22 cellular contexts compared by ENCODE assay signal in genomic region chr12:109811624-109811995, GRCh38. TPM values are rescaled to one million over a fixed set of nuclear protein-coding genes. Genes with fewer than 3 reads are reported as not detected.
DNase-seq lines count a peak whose midpoint lies in the region; ATAC-seq, FAIRE-seq and TF ChIP-seq lines count a peak whose summit lies in the region.
"Had no signal": no experiment of that assay in that cellular context is flagged by ENCODE, and none has a peak within 500 bp of the region (broad histone marks: within the 10 kb centered on the region; RNA-seq: fewer than 3 reads in every experiment).

No MANE protein-coding gene starts in this region.

- ATAC-seq in A549 = peak; percentile 66 to 84; a peak in 4 of 6 replicates
- ATAC-seq in HCT116 = peak; percentile 58; the same call in 1 of the 2 replicates
- ATAC-seq in WTC11 = peak; percentile 38; the same call in 1 of the 2 replicates
- ATAC-seq in GM18498 (IDR thresholded peaks at IDR 0.05; ENCODE audit: unreplicated experiment) = no peak
- ATAC-seq: activated CD8-positive, alpha-beta memory T cell treated with anti-CD3 and anti-CD28 coated beads, Interleukin-2, amount 10 ng/mL, durations not matched to agents 7 days and 5 days; activated T-helper 17 cell treated with anti-CD3 and anti-CD28 coated beads, Interleukin-2, amount 50 U/mL, for 72 hours; effector memory CD8-positive, alpha-beta T cell; sciatic nerve; stimulated activated effector memory CD8-positive, alpha-beta T cell treated with anti-CD3 and anti-CD28 coated beads, Interleukin-12 subunit alpha, Interleukin-12 subunit beta, amount 100 ng/mL, for 72 hours had no signal

- CTCF ChIA-PET in A549 (lab: Yijun Ruan, JAX) (interaction anchor here (0.7 to 3.8 kb wide), 8 partner anchors 13 to 214 kb away, joined by 3 to 30 read pairs (median 4); partner anchors contain the start of gene TRPV4), HCT116 (lab: Charles Lee) (no interaction called here), WTC11 (lab: Charles Lee) (interaction anchor here (1.1 to 1.7 kb wide), 2 partner anchors 34 kb away, joined by 6 to 8 read pairs; no protein-coding TSS in a partner anchor)

- FAIRE-seq in A549 (lab: Jason Lieb, UNC) (no peak), GM12891 (lab: Jason Lieb, UNC) (no peak)

- POLR2A ChIA-PET in A549 (lab: Yijun Ruan, JAX) = no interaction called here
- POLR2A ChIA-PET in HCT116 (lab: Charles Lee) = no interaction called here
- POLR2A ChIA-PET in WTC11 (lab: Charles Lee) = no interaction called here

- no peak for TF ChIP-seq RAD21 in A549 (conservative IDR thresholded peaks at IDR 0.05 in 1 of 2, IDR thresholded peaks at IDR 0.05 in 1 of 2)
- TF ChIP-seq RAD21 in HCT116 (IDR thresholded peaks at IDR 0.05; ENCODE audit: low read depth) = no peak

- DNase-seq in A549 (ENCODE audit: low read depth in 1 of 2, low spot score in 1 of 2) (peak in 1 of 2 experiments; percentile 67), HCT116 (ENCODE audit: low read depth, low spot score) (no peak), WTC11 (ENCODE audit: low spot score) (no peak), kidney epithelial cell (ENCODE audit: low read depth) (no peak), COR-L47 (lab: John Stamatoyannopoulos, UW) (no peak), BE2C (no peak), GM12891 (ENCODE audit: insufficient read length, low spot score) (no peak)
- DNase-seq: activated CD4-positive, alpha-beta T cell treated with anti-CD3 and anti-CD28 coated beads, Interleukin-2, amount 10 ng/mL, durations not matched to agents 24 days and 14 days; activated CD8-positive, alpha-beta memory T cell treated with anti-CD3 and anti-CD28 coated beads, Interleukin-2, amount 10 ng/mL, durations not matched to agents 7 days and 5 days; activated naive CD8-positive, alpha-beta T cell treated with anti-CD3 and anti-CD28 coated beads, Interleukin-2, amount 10 ng/mL, durations not matched to agents 7 days and 5 days; effector memory CD8-positive, alpha-beta T cell; GDM1; islet precursor cell; NCI-H1092; NCI-H2107; NCI-H510A; ovary had no signal

- intact Hi-C loops in HCT116 (cut with micrococcal nuclease) = no loop called here

- 37% methylated on average over 5 of the region's 5 CpGs for WGBS in A549 (ENCODE audit: missing lambda C conversion rate)

- no peaks in the 10 kb centered on the region for H3K9me3 Mint-ChIP-seq in WTC11
- H3K9me3 Mint-ChIP-seq: activated CD4-positive, alpha-beta T cell treated with anti-CD3 and anti-CD28 coated beads, Interleukin-2, amount 10 ng/mL, durations not matched to agents 24 days and 14 days; activated naive CD8-positive, alpha-beta T cell treated with anti-CD3 and anti-CD28 coated beads, Interleukin-2, amount 10 ng/mL, durations not matched to agents 7 days and 5 days; activated T-helper 17 cell treated with anti-CD3 and anti-CD28 coated beads, Interleukin-2, amount 50 U/mL, for 72 hours; effector memory CD8-positive, alpha-beta T cell; stimulated activated effector memory CD8-positive, alpha-beta T cell treated with anti-CD3 and anti-CD28 coated beads, Interleukin-12 subunit alpha, Interleukin-12 subunit beta, amount 100 ng/mL, for 72 hours had no signal

- H3K9me3 ChIP-seq in A549 = no peaks in the 10 kb centered on the region
- H3K9me3 ChIP-seq in HCT116 (ENCODE audit: control insufficient read depth in 1 of 2, insufficient read depth in 1 of 2, low read depth in 1 of 2, low read length in 2 of 2) = no peaks in the 10 kb centered on the region; a peak in 1 of 4 replicates
- H3K9me3 ChIP-seq in BE2C = no peaks in the 10 kb centered on the region
- H3K9me3 ChIP-seq: ovary had no signal

- no peak overlapping the region for H3K4me3 ChIP-seq in A549
- H3K4me3 ChIP-seq in HCT116 (replicated peaks in 1 of 2; ENCODE audit: low read depth in 1 of 2, low read length in 2 of 2) = no peak overlapping the region
- no peak overlapping the region for H3K4me3 ChIP-seq in kidney epithelial cell (ENCODE audit: low read depth, low read length)
- no peak overlapping the region for H3K4me3 ChIP-seq in BE2C (ENCODE audit: low read depth, low read length)
- H3K4me3 ChIP-seq: ovary had no signal

- RAD21 ChIA-PET in HCT116 (lab: Charles Lee; ENCODE audit: low non-redundant PET in 1 of 2, low total read pairs in 2 of 2, uncharacterized antibody in 2 of 2, unreplicated experiment in 2 of 2) = no interaction called here

- TF ChIP-seq CTCF in A549 (IDR thresholded peaks at IDR 0.05) = no peak
- TF ChIP-seq CTCF in HCT116 (IDR thresholded peaks at IDR 0.05 in 2 of 3, conservative IDR thresholded peaks at IDR 0.05 in 1 of 3; ENCODE audit: borderline replicate concordance in 1 of 3, insufficient read depth in 1 of 3, low read depth in 2 of 3, low read length in 2 of 3) = 0 out of 6 replicates have a peak, but pooled peaks of 2 of the 3 experiments have one; percentile 7 to 17
- TF ChIP-seq CTCF in WTC11 (IDR thresholded peaks at IDR 0.05) = no peak
- peak; percentile 3 for TF ChIP-seq CTCF in kidney epithelial cell (IDR thresholded peaks at IDR 0.05; ENCODE audit: insufficient read depth, low read length, poor library complexity, severe bottlenecking)
- TF ChIP-seq CTCF in BE2C (IDR thresholded peaks at IDR 0.05; ENCODE audit: low read depth, low read length) = no peak

- no peaks in the 10 kb centered on the region for H3K4me1 Mint-ChIP-seq in WTC11
- H3K4me1 Mint-ChIP-seq: activated CD4-positive, alpha-beta T cell treated with anti-CD3 and anti-CD28 coated beads, Interleukin-2, amount 10 ng/mL, durations not matched to agents 24 days and 14 days; activated CD8-positive, alpha-beta memory T cell treated with anti-CD3 and anti-CD28 coated beads, Interleukin-2, amount 10 ng/mL, durations not matched to agents 7 days and 5 days; activated naive CD8-positive, alpha-beta T cell treated with anti-CD3 and anti-CD28 coated beads, Interleukin-2, amount 10 ng/mL, durations not matched to agents 7 days and 5 days; activated T-helper 17 cell treated with anti-CD3 and anti-CD28 coated beads, Interleukin-2, amount 50 U/mL, for 72 hours; stimulated activated effector memory CD8-positive, alpha-beta T cell treated with anti-CD3 and anti-CD28 coated beads, Interleukin-12 subunit alpha, Interleukin-12 subunit beta, amount 100 ng/mL, for 72 hours had no signal

- H3K27ac ChIP-seq in A549 (no peak overlapping the region), HCT116 (ENCODE audit: low read depth, low read length) (no peak overlapping the region)
- H3K27ac ChIP-seq: C4-2B, ovary had no signal

- H3K27me3 ChIP-seq in HCT116 (ENCODE audit: insufficient read depth, low read length) (no peaks in the 10 kb centered on the region), kidney epithelial cell (ENCODE audit: control insufficient read depth, insufficient read depth, low read length) (no peaks in the 10 kb centered on the region), BE2C (no peaks in the 10 kb centered on the region)
- H3K27me3 ChIP-seq: ovary had no signal

- H3K4me1 ChIP-seq in A549 (peaks cover 3% of the 10 kb centered on the region; the same call in 1 of the 3 replicates), HCT116 (ENCODE audit: control insufficient read depth in 1 of 2, insufficient read depth in 2 of 2, low read length in 2 of 2) (no peaks in the 10 kb centered on the region), BE2C (no peaks in the 10 kb centered on the region)

- no peaks in the 10 kb centered on the region for H3K79me2 ChIP-seq in HCT116 (ENCODE audit: insufficient read depth, low read length)

- H3K9me2 ChIP-seq in HCT116 (ENCODE audit: insufficient read depth) = no peaks in the 10 kb centered on the region

- no peaks in the 10 kb centered on the region for H4K20me1 ChIP-seq in HCT116 (ENCODE audit: insufficient read depth)

- no peak overlapping the region for H3K4me3 Mint-ChIP-seq in WTC11
- H3K4me3 Mint-ChIP-seq: activated CD4-positive, alpha-beta T cell treated with anti-CD3 and anti-CD28 coated beads, Interleukin-2, amount 10 ng/mL, durations not matched to agents 24 days and 14 days; activated CD8-positive, alpha-beta memory T cell treated with anti-CD3 and anti-CD28 coated beads, Interleukin-2, amount 10 ng/mL, durations not matched to agents 7 days and 5 days; activated naive CD8-positive, alpha-beta T cell treated with anti-CD3 and anti-CD28 coated beads, Interleukin-2, amount 10 ng/mL, durations not matched to agents 7 days and 5 days; activated T-helper 17 cell treated with anti-CD3 and anti-CD28 coated beads, Interleukin-2, amount 50 U/mL, for 72 hours; effector memory CD8-positive, alpha-beta T cell; stimulated activated effector memory CD8-positive, alpha-beta T cell treated with anti-CD3 and anti-CD28 coated beads, Interleukin-12 subunit alpha, Interleukin-12 subunit beta, amount 100 ng/mL, for 72 hours had no signal

- no peaks in the 10 kb centered on the region for H3K36me3 Mint-ChIP-seq in WTC11
- H3K36me3 Mint-ChIP-seq: activated CD8-positive, alpha-beta memory T cell treated with anti-CD3 and anti-CD28 coated beads, Interleukin-2, amount 10 ng/mL, durations not matched to agents 7 days and 5 days; activated naive CD8-positive, alpha-beta T cell treated with anti-CD3 and anti-CD28 coated beads, Interleukin-2, amount 10 ng/mL, durations not matched to agents 7 days and 5 days; stimulated activated effector memory CD8-positive, alpha-beta T cell treated with anti-CD3 and anti-CD28 coated beads, Interleukin-12 subunit alpha, Interleukin-12 subunit beta, amount 100 ng/mL, for 72 hours had no signal

- TF ChIP-seq POLR2A in A549 (IDR thresholded peaks at IDR 0.05; ENCODE audit: low read length) (no peak), HCT116 (IDR thresholded peaks at IDR 0.05; ENCODE audit: borderline replicate concordance, extremely low read depth, insufficient read depth, insufficient read length) (no peak), GM12891 (IDR thresholded peaks at IDR 0.05; ENCODE audit: low read depth, low read length) (no peak)

- H3K36me3 ChIP-seq in HCT116 (ENCODE audit: control insufficient read depth in 1 of 2, insufficient read depth in 2 of 2, low read length in 2 of 2) (no peaks in the 10 kb centered on the region), kidney epithelial cell (ENCODE audit: control insufficient read depth, insufficient read depth, low read length) (no peaks in the 10 kb centered on the region), BE2C (no peaks in the 10 kb centered on the region)
- H3K36me3 ChIP-seq: ovary had no signal

- BruUV-seq in HCT116 (replicated peaks; lab: Mats Ljungman, UMichigan) = no TSS peak

- H3K4me2 ChIP-seq in A549 = no peak overlapping the region
- H3K4me2 ChIP-seq in HCT116 (ENCODE audit: low read length) = no peak overlapping the region

- H3K27me3 Mint-ChIP-seq in WTC11 (ENCODE audit: low read depth) = no peaks in the 10 kb centered on the region
- H3K27me3 Mint-ChIP-seq: activated CD4-positive, alpha-beta T cell treated with anti-CD3 and anti-CD28 coated beads, Interleukin-2, amount 10 ng/mL, durations not matched to agents 24 days and 14 days; activated CD8-positive, alpha-beta memory T cell treated with anti-CD3 and anti-CD28 coated beads, Interleukin-2, amount 10 ng/mL, durations not matched to agents 7 days and 5 days; activated T-helper 17 cell treated with anti-CD3 and anti-CD28 coated beads, Interleukin-2, amount 50 U/mL, for 72 hours; effector memory CD8-positive, alpha-beta T cell had no signal

- no peak overlapping the region for H3K27ac Mint-ChIP-seq in WTC11
- H3K27ac Mint-ChIP-seq: activated CD4-positive, alpha-beta T cell treated with anti-CD3 and anti-CD28 coated beads, Interleukin-2, amount 10 ng/mL, durations not matched to agents 24 days and 14 days; activated CD8-positive, alpha-beta memory T cell treated with anti-CD3 and anti-CD28 coated beads, Interleukin-2, amount 10 ng/mL, durations not matched to agents 7 days and 5 days; activated naive CD8-positive, alpha-beta T cell treated with anti-CD3 and anti-CD28 coated beads, Interleukin-2, amount 10 ng/mL, durations not matched to agents 7 days and 5 days; activated T-helper 17 cell treated with anti-CD3 and anti-CD28 coated beads, Interleukin-2, amount 50 U/mL, for 72 hours; effector memory CD8-positive, alpha-beta T cell; stimulated activated effector memory CD8-positive, alpha-beta T cell treated with anti-CD3 and anti-CD28 coated beads, Interleukin-12 subunit alpha, Interleukin-12 subunit beta, amount 100 ng/mL, for 72 hours had no signal

- H2AFZ ChIP-seq in HCT116 (ENCODE audit: low read depth, low read length, poor library complexity, severe bottlenecking) = no peak overlapping the region

- no peak overlapping the region for H3K9ac ChIP-seq in HCT116 (ENCODE audit: low read length)

- TF ChIP-seq EP300 in A549 (IDR thresholded peaks at IDR 0.05) = no peak

RNA-seq across cellular contexts. Expression of gene TRPV4, which starts 21.6 kb away (rescaled TPM):
- polyA plus RNA-seq in A549 (2011; rRNA removed) (0.37 and 0.52 TPM in 2 replicates), A549 (2017; fragmentation: RNase III; extraction: RNeasy Plus Mini Kit Qiagen cat#74134 plus additional on column Dnase treatment) (0.05 to 0.15 TPM (median 0.09 TPM) in 3 replicates)
- polyA plus RNA-seq in A549 (2012; cell fraction: cytosol; rRNA removed) = 0.15 and 0.26 TPM in 2 replicates
- polyA plus RNA-seq in A549 (2012; cell fraction: nucleus; rRNA removed) = 0.43 and 0.53 TPM in 2 replicates
- 0.88 and 1.2 TPM in 2 replicates for polyA minus RNA-seq in A549 (2011; rRNA and poly(A)+ RNA removed)
- total RNA-seq in HCT116 (2021; ENCODE audit: unreplicated experiment) (0.54 TPM), WTC11 (2021) (2.9 to 5.4 TPM (median 5.1 TPM) in 3 replicates), kidney epithelial cell (0.75 and 1.7 TPM in 2 replicates)
- 0.30 and 0.36 TPM in 2 replicates for polyA plus RNA-seq in HCT116 (2012)
- polyA plus RNA-seq in BE2C (2012; ENCODE audit: insufficient read depth, insufficient read length, low read depth) = not detected
- polyA plus RNA-seq in GM12891 (2012; ENCODE audit: low read depth, missing spikeins) = not detected
- total RNA-seq: activated CD4-positive, alpha-beta T cell treated with anti-CD3 and anti-CD28 coated beads, Interleukin-2, amount 10 ng/mL, durations not matched to agents 24 days and 14 days; activated CD8-positive, alpha-beta memory T cell treated with anti-CD3 and anti-CD28 coated beads, Interleukin-2, amount 10 ng/mL, durations not matched to agents 7 days and 5 days; activated naive CD8-positive, alpha-beta T cell treated with anti-CD3 and anti-CD28 coated beads, Interleukin-2, amount 10 ng/mL, durations not matched to agents 7 days and 5 days; activated T-helper 17 cell treated with anti-CD3 and anti-CD28 coated beads, Interleukin-2, amount 50 U/mL, for 72 hours had no signal

Comparison
In these comparisons a context has a peak if more than half of its experiments do, and no peak if none do; other contexts are left out.
1. CTCF ChIP-seq: peak in HCT116 (2 of 3) and kidney epithelial cell (single experiment); none in A549 (single experiment), WTC11 (single experiment) and BE2C (single experiment).